In the genomic region with DNA sequence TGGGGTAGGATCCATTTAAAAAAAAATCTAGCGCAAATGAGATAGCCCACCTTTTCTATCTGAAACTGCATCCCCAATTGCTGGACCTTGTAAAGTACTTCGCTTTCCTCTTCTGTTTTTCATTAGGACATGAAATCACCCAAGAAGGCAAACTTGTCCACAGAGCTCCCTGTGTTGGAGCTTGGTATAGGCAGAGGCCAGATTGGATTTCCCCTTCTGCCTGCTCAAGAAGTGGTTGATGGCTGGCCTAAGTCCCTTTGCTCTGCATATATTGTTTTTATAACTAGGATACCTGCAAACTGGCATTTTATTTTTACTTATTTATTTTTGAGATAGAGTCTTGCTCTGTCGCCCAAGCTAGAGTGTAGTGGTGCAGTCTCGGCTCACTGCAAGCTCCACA, we compare ENCODE assay signal across 14 cellular contexts. TPM values are rescaled to one million over a fixed set of nuclear protein-coding genes. Genes with fewer than 3 reads are reported as not detected.
DNase-seq lines count a peak whose midpoint lies in the region; ATAC-seq, FAIRE-seq and TF ChIP-seq lines count a peak whose summit lies in the region.
"Had no signal": no experiment of that assay in that cellular context is flagged by ENCODE, and none has a peak within 500 bp of the region (broad histone marks: within the 10 kb centered on the region; RNA-seq: fewer than 3 reads in every experiment).

No MANE protein-coding gene starts in this region.

- peak overlapping the region; percentile 56 for H3K27ac ChIP-seq in GM12878 (ENCODE audit: control insufficient read depth, insufficient read depth)
- H3K27ac ChIP-seq in right lobe of liver: no peak overlapping the region
- H3K27ac ChIP-seq: RWPE1, SJSA1 had no signal

- FAIRE-seq in GM12878 (lab: Jason Lieb, UNC) (no peak), D721Med (lab: Jason Lieb, UNC) (no peak)

- H3K4me3 Mint-ChIP-seq in IgD-negative memory B cell: peak overlapping the region in 3 of 4 donors; percentile 21 to 90 (median 33)
- H3K4me3 Mint-ChIP-seq in stimulated activated memory B cell treated with anti-CD40 and anti-IgM and Interleukin-4, amounts not matched to agents 10 μg/mL and 1 μg/mL and 100 μg/mL, for 72 hours: peak overlapping the region; percentile 40
- H3K4me3 Mint-ChIP-seq: GM23338 had no signal

- no peaks in the 10 kb centered on the region for H3K27me3 Mint-ChIP-seq in IgD-negative memory B cell
- no peaks in the 10 kb centered on the region for H3K27me3 Mint-ChIP-seq in stimulated activated memory B cell treated with anti-CD40 and anti-IgM and Interleukin-4, amounts not matched to agents 10 μg/mL and 1 μg/mL and 100 μg/mL, for 72 hours

- peak overlapping the region; percentile 62 for H3K4me2 ChIP-seq in GM12878 (ENCODE audit: control insufficient read depth, insufficient read depth)
- H3K4me2 ChIP-seq: GM23338 had no signal

- POLR2A ChIA-PET in GM12878 (lab: Charles Lee): interaction anchor here (0.8 to 1.6 kb wide), 5 partner anchors 9 to 29 kb away, joined by 3 to 9 read pairs (median 5); a partner anchor contains a TSS

- no peak overlapping the region for H3K9ac ChIP-seq in GM12878 (ENCODE audit: control insufficient read depth, insufficient read depth, low read length)

- CTCF ChIA-PET in GM12878 (lab: Yijun Ruan, JAX): interaction anchor here (0.6 to 1.0 kb wide), 2 partner anchors 250 to 277 kb away, joined by 3 read pairs; no protein-coding TSS in a partner anchor

- H3K4me1 Mint-ChIP-seq in IgD-negative memory B cell: peaks cover 25 to 34% (median 30%) of the 10 kb centered on the region in 3 donors
- H3K4me1 Mint-ChIP-seq in stimulated activated memory B cell treated with anti-CD40 and anti-IgM and Interleukin-4, amounts not matched to agents 10 μg/mL and 1 μg/mL and 100 μg/mL, for 72 hours: peaks cover 49% of the 10 kb centered on the region
- H3K4me1 Mint-ChIP-seq: GM23338 had no signal

- H3K36me3 Mint-ChIP-seq in IgD-negative memory B cell: peaks cover 2% of the 10 kb centered on the region
- peaks cover 41% of the 10 kb centered on the region for H3K36me3 Mint-ChIP-seq in stimulated activated memory B cell treated with anti-CD40 and anti-IgM and Interleukin-4, amounts not matched to agents 10 μg/mL and 1 μg/mL and 100 μg/mL, for 72 hours

- no peak for TF ChIP-seq RAD21 in GM12878 (IDR thresholded peaks at IDR 0.05; ENCODE audit: insufficient read depth, low read depth, low read length)

- SMC1A ChIA-PET in GM12878 (lab: Charles Lee; ENCODE audit: uncharacterized antibody, unreplicated experiment): interaction anchor here (0.6 to 3.0 kb wide), 6 partner anchors 14 to 204 kb away, joined by 3 to 16 read pairs (median 4); a partner anchor contains a TSS

- H3K9me3 Mint-ChIP-seq in IgD-negative memory B cell: no peaks in the 10 kb centered on the region
- H3K9me3 Mint-ChIP-seq in stimulated activated memory B cell treated with anti-CD40 and anti-IgM and Interleukin-4, amounts not matched to agents 10 μg/mL and 1 μg/mL and 100 μg/mL, for 72 hours: no peaks in the 10 kb centered on the region
- H3K9me3 Mint-ChIP-seq: GM23338 had no signal

- H3K9me3 ChIP-seq in GM12878 (replicated peaks; ENCODE audit: control insufficient read depth, insufficient read depth, low read length): no peaks in the 10 kb centered on the region; the same call in 2 of the 3 replicates
- no peaks in the 10 kb centered on the region for H3K9me3 ChIP-seq in right lobe of liver
- H3K9me3 ChIP-seq: SJSA1 had no signal

- RAD21 ChIA-PET in GM12878 (lab: Charles Lee; ENCODE audit: unreplicated experiment): interaction anchor here (3.8 kb wide), 1 partner anchor 13 kb away, joined by 51 read pairs; no protein-coding TSS in a partner anchor

- no peaks in the 10 kb centered on the region for H3K27me3 ChIP-seq in GM12878 (replicated peaks in 1 of 2; ENCODE audit: control insufficient read depth in 2 of 2, insufficient read depth in 2 of 2, low read length in 1 of 2)
- H3K27me3 ChIP-seq in right lobe of liver: no peaks in the 10 kb centered on the region
- H3K27me3 ChIP-seq: SJSA1 had no signal

- no peak for TF ChIP-seq EP300 in GM12878 (IDR thresholded peaks at IDR 0.05; ENCODE audit: borderline replicate concordance in 1 of 2, control insufficient read depth in 1 of 2, low read depth in 2 of 2, low read length in 2 of 2)

- H3K4me1 ChIP-seq in GM12878 (ENCODE audit: control insufficient read depth, insufficient read depth, low read length) (peaks cover 30% of the 10 kb centered on the region), right lobe of liver (no peaks in the 10 kb centered on the region)
- H3K4me1 ChIP-seq: SJSA1 had no signal

- TF ChIP-seq CTCF in GM12865 (IDR thresholded peaks at IDR 0.05; ENCODE audit: insufficient read depth, low read depth, low read length, missing control alignments) (no peak), GM12878 (IDR thresholded peaks at IDR 0.05 in 2 of 3, conservative IDR thresholded peaks at IDR 0.05 in 1 of 3; ENCODE audit: control insufficient read depth in 2 of 3, extremely low read depth in 1 of 3, insufficient read depth in 1 of 3, low read depth in 3 of 3, low read length in 3 of 3) (no peak), D721Med (IDR thresholded peaks at IDR 0.05; ENCODE audit: insufficient read depth, missing control alignments) (no peak), right lobe of liver (IDR thresholded peaks at IDR 0.05) (no peak)

- intact Hi-C loops in GM12878 (cut with micrococcal nuclease; ENCODE audit: unreplicated experiment) (no loop called here), right lobe of liver (cut with DNase I) (no loop called here)

- WGBS in GM12878 (ENCODE audit: insufficient coverage, insufficient replicate concordance, low lambda C conversion rate, missing lambda C conversion rate): 73% methylated on average over 4 of the region's 4 CpGs
- WGBS in right lobe of liver (ENCODE audit: insufficient coverage, low coverage, low lambda C conversion rate, missing lambda C conversion rate): 100% methylated on average over 2 of the region's 4 CpGs

- peaks cover 39% of the 10 kb centered on the region for H3K79me2 ChIP-seq in GM12878 (ENCODE audit: control insufficient read depth, insufficient read depth, low read length)

- peak; percentile 56 for ATAC-seq in GM12878
- ATAC-seq in stimulated activated memory B cell treated with anti-CD40 and anti-IgM and Interleukin-4, amounts not matched to agents 10 μg/mL and 1 μg/mL and 100 μg/mL, for 72 hours: peak; percentile 35
- ATAC-seq in right lobe of liver: no peak
- ATAC-seq: GM23338 had no signal

- in situ Hi-C loops in GM12878 (cut with MboI): no loop called here

- no peak overlapping the region for H3K4me3 ChIP-seq in GM12865 (ENCODE audit: low read depth, low read length)
- H3K4me3 ChIP-seq in GM12878: peak overlapping the region; percentile 32; the same call in 1 of the 2 replicates
- no peak overlapping the region for H3K4me3 ChIP-seq in right lobe of liver
- H3K4me3 ChIP-seq: GM23338, SJSA1 had no signal

- TF ChIP-seq POLR2A in GM12878 (IDR thresholded peaks at IDR 0.05; ENCODE audit: low read depth, low read length) (no peak), right lobe of liver (IDR thresholded peaks at IDR 0.05) (no peak)

- peak overlapping the region; percentile 73 to 97 (median 85) for H3K27ac Mint-ChIP-seq in IgD-negative memory B cell
- H3K27ac Mint-ChIP-seq in stimulated activated memory B cell treated with anti-CD40 and anti-IgM and Interleukin-4, amounts not matched to agents 10 μg/mL and 1 μg/mL and 100 μg/mL, for 72 hours: peak overlapping the region; percentile 73
- H3K27ac Mint-ChIP-seq: GM23338 had no signal

- no TSS peak for BruUV-seq in GM12878 (replicated peaks; lab: Mats Ljungman, UMichigan)

- H4K20me1 ChIP-seq in GM12878 (ENCODE audit: control insufficient read depth, insufficient read depth): peaks cover 15% of the 10 kb centered on the region

- peaks cover 39 to 64% of the 10 kb centered on the region in 2 experiments for H3K36me3 ChIP-seq in GM12878 (ENCODE audit: control insufficient read depth in 2 of 2, insufficient read depth in 2 of 2, low read length in 1 of 2)
- H3K36me3 ChIP-seq in right lobe of liver: peaks cover 0 to 44% (median 25%) of the 10 kb centered on the region in 4 donors

- H2AFZ ChIP-seq in GM12878 (ENCODE audit: control insufficient read depth, low read depth, low read length): no peak overlapping the region
- H2AFZ ChIP-seq: GM23338 had no signal

- DNase-seq in GM12865 (ENCODE audit: low read depth) (peak; percentile 37), GM12878 (ENCODE audit: low read depth, low spot score) (no peak), D721Med (ENCODE audit: insufficient read length, low spot score) (no peak), right lobe of liver (no peak)
- DNase-seq in activated effector memory CD4-positive, alpha-beta T cell treated with Interleukin-2 at 50 U/mL for 16 hours: no peak
- DNase-seq: NCI-H1436 treated with DMSO at 0.1 percent for 48 hours, NCI-H2081, NCI-H524, OCI-M1 had no signal

RNA-seq across cellular contexts. Expression of a gene that starts 28.4 kb away (rescaled TPM):
- polyA plus RNA-seq in IgD-negative memory B cell: 94.0 TPM
- 173 and 195 TPM in 2 replicates for total RNA-seq in GM12878 (2013; cell fraction: nucleolus; rRNA removed)
- 64.3 and 66.3 TPM in 2 replicates for total RNA-seq in GM12878 (2014; rRNA removed)
- 65.0 and 68.2 TPM in 2 replicates for total RNA-seq in GM12878 (2014; rRNA removed; fragmentation: Illumina TruSeq; extraction: Trizol)
- total RNA-seq in GM12878 (2021): 81.2 and 82.0 TPM in 2 replicates
- polyA plus RNA-seq in GM12878 (2011; ENCODE audit: low read depth): 41.0 TPM
- 108 and 145 TPM in 2 replicates for polyA plus RNA-seq in GM12878 (2011; rRNA removed)
- 114 and 133 TPM in 2 replicates for polyA plus RNA-seq in GM12878 (2011; cell fraction: cytosol; rRNA removed)
- polyA plus RNA-seq in GM12878 (2011; cell fraction: nucleus; rRNA removed): 80.2 and 87.1 TPM in 2 replicates
- polyA plus RNA-seq in GM12878 (2012): 58.2 and 59.6 TPM in 2 replicates
- 85.4 and 87.7 TPM in 2 replicates for polyA plus RNA-seq in GM12878 (2014; fragmentation: Illumina TruSeq; extraction: Trizol)
- polyA plus RNA-seq in GM12878 (2014; fragmentation: Nextera tagmentation; extraction: Ambion mirVana): 10 to 100 TPM; 34.9 to 53.2 TPM
- 69.8 and 70.9 TPM in 2 replicates for polyA plus RNA-seq in GM12878 (2014; rRNA removed)
- 10 to 100 TPM; 81.4 to 87.5 TPM for polyA plus RNA-seq in GM12878 (2016; fragmentation: Nextera tagmentation; extraction: Ambion mirVana)
- polyA minus RNA-seq in GM12878 (2011; rRNA and poly(A)+ RNA removed): 120 and 122 TPM in 2 replicates
- polyA minus RNA-seq in GM12878 (2011; cell fraction: cytosol; rRNA and poly(A)+ RNA removed): 52.4 and 63.9 TPM in 2 replicates
- polyA minus RNA-seq in GM12878 (2011; cell fraction: nucleus; rRNA and poly(A)+ RNA removed): 64.7 and 74.7 TPM in 2 replicates
- 10 to 100 TPM; 16.2 to 22.5 (median 18.0) TPM for total RNA-seq in right lobe of liver

RNA-seq across cellular contexts. Expression of a gene that starts 39.1 kb away (rescaled TPM):
- polyA plus RNA-seq in IgD-negative memory B cell (6.3 TPM), GM12878 (2011; rRNA removed) (3.7 and 5.1 TPM in 2 replicates), GM12878 (2014; fragmentation: Illumina TruSeq; extraction: Trizol) (8.5 and 12.4 TPM in 2 replicates), GM12878 (2014; fragmentation: Nextera tagmentation; extraction: Ambion mirVana) (under 1 TPM; 0.52 to 0.91 TPM), GM12878 (2014; rRNA removed) (8.6 and 10.3 TPM in 2 replicates), GM12878 (2016; fragmentation: Nextera tagmentation; extraction: Ambion mirVana) (1 to 10 TPM; 5.3 to 6.1 TPM)
- total RNA-seq in GM12878 (2013; cell fraction: nucleolus; rRNA removed): 80.1 and 89.1 TPM in 2 replicates
- total RNA-seq in GM12878 (2014; rRNA removed) (9.3 and 9.8 TPM in 2 replicates), GM12878 (2014; rRNA removed; fragmentation: Illumina TruSeq; extraction: Trizol) (8.6 and 8.9 TPM in 2 replicates), GM12878 (2021) (22.2 and 23.3 TPM in 2 replicates), right lobe of liver (10 to 100 TPM in 2 of 6 experiments, 1 to 10 TPM in 4; 8.5 to 12.3 (median 9.7) TPM)
- polyA plus RNA-seq in GM12878 (2011; ENCODE audit: low read depth): 8.2 TPM
- 7.5 and 9.4 TPM in 2 replicates for polyA plus RNA-seq in GM12878 (2011; cell fraction: cytosol; rRNA removed)
- 15.9 and 22.4 TPM in 2 replicates for polyA plus RNA-seq in GM12878 (2011; cell fraction: nucleus; rRNA removed)
- 13.2 and 14.7 TPM in 2 replicates for polyA plus RNA-seq in GM12878 (2012)
- 15.6 and 20.9 TPM in 2 replicates for polyA minus RNA-seq in GM12878 (2011; rRNA and poly(A)+ RNA removed)
- polyA minus RNA-seq in GM12878 (2011; cell fraction: cytosol; rRNA and poly(A)+ RNA removed): 11.9 and 12.1 TPM in 2 replicates
- 16.8 and 30.8 TPM in 2 replicates for polyA minus RNA-seq in GM12878 (2011; cell fraction: nucleus; rRNA and poly(A)+ RNA removed)

Comparison
In these comparisons a context has a peak if more than half of its experiments do, and no peak if none do; other contexts are left out.
1. ATAC-seq: peak in GM12878 (single experiment) and stimulated activated memory B cell treated with anti-CD40 and anti-IgM and Interleukin-4, amounts not matched to agents 10 μg/mL and 1 μg/mL and 100 μg/mL, for 72 hours (single experiment); none in right lobe of liver (0 of 4).